Comparison of ENCODE assay signal across 14 cellular contexts in the genomic region with DNA sequence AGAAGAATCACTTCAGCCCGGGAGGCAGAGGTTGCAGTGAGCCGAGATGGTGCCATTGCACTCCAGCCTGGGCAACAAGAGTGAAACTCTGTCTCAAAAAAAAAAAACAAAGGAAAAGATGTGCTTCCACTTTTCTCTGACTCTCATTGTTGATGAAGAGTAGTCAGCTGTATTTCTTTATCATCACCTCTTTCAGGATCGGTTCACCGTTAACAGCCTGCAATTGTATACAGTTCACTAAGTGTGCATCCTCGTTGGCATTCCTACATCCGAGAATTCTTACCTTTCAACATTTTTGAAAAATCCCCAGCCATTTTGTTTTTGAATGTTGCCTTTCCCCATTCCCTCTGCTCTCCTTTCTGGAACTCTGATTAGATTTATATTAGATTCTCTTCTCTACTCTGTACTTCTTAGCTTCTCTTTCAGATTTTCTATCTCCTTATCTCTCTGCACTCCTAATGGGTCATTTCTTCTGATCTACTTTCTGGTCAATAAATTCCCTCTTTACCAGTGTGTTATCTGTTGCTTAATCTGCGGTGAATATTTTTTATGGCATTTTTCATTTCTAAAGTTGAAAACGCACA. TPM values are rescaled to one million over a fixed set of nuclear protein-coding genes. Genes with fewer than 3 reads are reported as not detected.
DNase-seq lines count a peak whose midpoint lies in the region; ATAC-seq and TF ChIP-seq lines count a peak whose summit lies in the region.
"Had no signal": no experiment of that assay in that cellular context is flagged by ENCODE, and none has a peak within 500 bp of the region (broad histone marks: within the 10 kb centered on the region; RNA-seq: fewer than 3 reads in every experiment).

No MANE protein-coding gene starts in this region.

- H3K27ac Mint-ChIP-seq in IgD-negative memory B cell (peak overlapping the region in 2 of 3 donors; percentile 13 to 32), progenitor cell of endocrine pancreas (peak overlapping the region; percentile 91)
- no peak overlapping the region for H3K27ac Mint-ChIP-seq in effector memory CD8-positive, alpha-beta T cell
- H3K27ac Mint-ChIP-seq: CD4-positive, alpha-beta T cell; H9 had no signal

- ATAC-seq in effector memory CD8-positive, alpha-beta T cell (replicated peaks): no peak
- ATAC-seq in HG03025 (IDR thresholded peaks at IDR 0.05; ENCODE audit: low FRiP score, unreplicated experiment) (no peak), HG02798 (IDR thresholded peaks at IDR 0.05; ENCODE audit: poor library complexity, unreplicated experiment) (no peak)
- ATAC-seq: A549 had no signal

- H3K4me3 Mint-ChIP-seq in IgD-negative memory B cell (peak overlapping the region in 1 of 4 donors; percentile 43), progenitor cell of endocrine pancreas (ENCODE audit: low read depth) (no peak overlapping the region)
- H3K4me3 Mint-ChIP-seq in effector memory CD8-positive, alpha-beta T cell: peak overlapping the region; percentile 7 to 10
- H3K4me3 Mint-ChIP-seq: CD4-positive, alpha-beta T cell; H9 had no signal

- DNase-seq in NCI-H2171 treated with DMSO at 0.1 percent for 48 hours (lab: John Stamatoyannopoulos, UW) (peak; percentile 14), NCI-H2171 (lab: John Stamatoyannopoulos, UW) (no peak), progenitor cell of endocrine pancreas (ENCODE audit: low spot score, unreplicated experiment) (no peak)
- DNase-seq in effector memory CD8-positive, alpha-beta T cell: no peak
- no peak for DNase-seq in stimulated activated CD4-positive, alpha-beta T cell treated with anti-CD3 and anti-CD28 coated beads, Interleukin-2, amount 100 ng/mL, for 24 hours
- DNase-seq: AML-193; Caco-2; CD4-positive, alpha-beta T cell; GOT3; H9 had no signal

- peaks cover 1% of the 10 kb centered on the region for H3K36me3 Mint-ChIP-seq in IgD-negative memory B cell
- peaks cover 11% of the 10 kb centered on the region for H3K36me3 Mint-ChIP-seq in effector memory CD8-positive, alpha-beta T cell (ENCODE audit: insufficient read depth)
- H3K36me3 Mint-ChIP-seq in progenitor cell of endocrine pancreas (ENCODE audit: insufficient read depth): peaks cover 9% of the 10 kb centered on the region

- peaks cover 10% of the 10 kb centered on the region for H3K27me3 Mint-ChIP-seq in IgD-negative memory B cell
- H3K27me3 Mint-ChIP-seq in effector memory CD8-positive, alpha-beta T cell: peaks cover 0 to 32% of the 10 kb centered on the region in 2 donors
- peaks cover 39% of the 10 kb centered on the region for H3K27me3 Mint-ChIP-seq in progenitor cell of endocrine pancreas

- peaks cover 0 to 9% (median 9%) of the 10 kb centered on the region in 3 donors for H3K9me3 Mint-ChIP-seq in IgD-negative memory B cell
- peaks cover 1 to 8% of the 10 kb centered on the region in 2 donors for H3K9me3 Mint-ChIP-seq in effector memory CD8-positive, alpha-beta T cell
- peaks cover 10% of the 10 kb centered on the region for H3K9me3 Mint-ChIP-seq in progenitor cell of endocrine pancreas (ENCODE audit: low read depth)

- no peak for TF ChIP-seq CTCF in progenitor cell of endocrine pancreas (IDR thresholded peaks at IDR 0.05; ENCODE audit: unreplicated experiment)

- H3K4me1 Mint-ChIP-seq in IgD-negative memory B cell: no peaks in the 10 kb centered on the region
- H3K4me1 Mint-ChIP-seq in effector memory CD8-positive, alpha-beta T cell (ENCODE audit: low read depth in 2 of 2): peaks cover 22 to 27% of the 10 kb centered on the region in 2 donors
- peaks cover 7% of the 10 kb centered on the region for H3K4me1 Mint-ChIP-seq in progenitor cell of endocrine pancreas (ENCODE audit: low read depth)

RNA-seq across cellular contexts. Expression of a gene that starts 26.9 kb away (rescaled TPM):
- 17.5 TPM for polyA plus RNA-seq in IgD-negative memory B cell
- 67.5 and 70.7 TPM in 2 replicates for total RNA-seq in progenitor cell of endocrine pancreas

Comparison
In these comparisons a context has a peak if more than half of its experiments do, and no peak if none do; other contexts are left out.
1. H3K27ac Mint-ChIP-seq: peak in IgD-negative memory B cell (2 of 3) and progenitor cell of endocrine pancreas (single experiment); none in effector memory CD8-positive, alpha-beta T cell (0 of 2).